Comparison of ENCODE assay signal across 9 cellular contexts in the genomic region with DNA sequence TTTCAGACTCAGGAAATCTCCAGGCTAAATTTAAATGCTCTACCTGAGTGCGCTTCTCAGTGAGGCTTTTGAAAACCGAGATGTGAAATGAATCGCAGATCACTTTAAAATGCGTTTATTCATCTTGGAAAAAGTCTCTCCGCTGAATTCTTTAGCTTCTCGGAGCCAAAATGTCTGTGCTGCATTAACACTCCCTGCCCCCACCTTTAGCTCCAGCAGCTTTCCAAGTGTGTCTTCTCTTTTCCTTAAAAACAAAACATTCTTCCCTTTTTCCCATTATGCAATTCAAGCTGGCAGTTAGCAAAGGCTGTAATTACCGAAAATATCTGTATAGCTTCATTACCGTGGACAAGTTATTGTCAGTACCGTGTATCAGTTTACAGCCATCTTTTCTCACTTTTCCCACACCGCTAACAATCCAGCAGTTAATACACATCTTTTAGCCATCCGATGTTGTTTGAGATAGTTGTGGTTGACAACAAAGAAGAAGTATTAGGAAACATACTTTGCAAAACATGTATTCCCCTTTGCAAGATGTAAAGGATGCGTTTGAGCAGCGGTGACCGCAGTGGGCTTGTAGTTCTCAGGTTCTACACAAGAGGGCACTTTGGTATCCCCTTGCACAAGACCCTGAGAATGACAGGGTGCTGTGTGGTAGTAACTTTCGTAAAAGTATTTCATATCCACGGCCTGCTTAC.
DNase-seq lines count a peak whose midpoint lies in the region; ATAC-seq and TF ChIP-seq lines count a peak whose summit lies in the region.
"Had no signal": no experiment of that assay in that cellular context is flagged by ENCODE, and none has a peak within 500 bp of the region (broad histone marks: within the 10 kb centered on the region; RNA-seq: fewer than 3 reads in every experiment).

No MANE protein-coding gene starts in this region.

- no peak overlapping the region for H3K27ac ChIP-seq in H9 (ENCODE audit: insufficient read length, low read depth, low read length)
- H3K27ac ChIP-seq: SJSA1 had no signal

- peaks cover 26% of the 10 kb centered on the region for H3K27me3 Mint-ChIP-seq in H9 (ENCODE audit: low read depth)

- H2BK20ac ChIP-seq in H9 (ENCODE audit: low read depth, low read length, poor library complexity, severe bottlenecking): no peak overlapping the region

- no peak overlapping the region for H3K4ac ChIP-seq in H9 (ENCODE audit: low read depth, low read length)

- H3K4me3 ChIP-seq in AG04449 (ENCODE audit: low read depth, low read length): peak overlapping the region; percentile 32
- H3K4me3 ChIP-seq: SJSA1 had no signal

- WGBS in H9 (ENCODE audit: extremely low coverage, insufficient read length, low lambda C conversion rate): no CpG with 5 or more reads among the region's 16 CpGs

- no peak overlapping the region for H3K56ac ChIP-seq in H9 (ENCODE audit: insufficient read length, low read depth, low read length)

- no peak overlapping the region for H4K91ac ChIP-seq in H9 (ENCODE audit: insufficient read length, low read depth, low read length)

- no peaks in the 10 kb centered on the region for H3K79me2 ChIP-seq in H9 (ENCODE audit: insufficient read depth, low read length)

- TF ChIP-seq CTCF in AG04449 (IDR thresholded peaks at IDR 0.05; ENCODE audit: insufficient read depth, low read length, missing control alignments): peak; percentile 70
- TF ChIP-seq CTCF in H9 (conservative IDR thresholded peaks at IDR 0.05): peak; percentile 90

- no peak overlapping the region for H2BK15ac ChIP-seq in H9 (ENCODE audit: low read depth, low read length)

- peak overlapping the region; percentile 10 for H3K4me2 ChIP-seq in H9 (ENCODE audit: insufficient read depth, insufficient read length, low read length)

- H3K9me3 ChIP-seq in H9 (ENCODE audit: control insufficient read depth, low read depth, low read length): no peaks in the 10 kb centered on the region
- H3K9me3 ChIP-seq: SJSA1 had no signal

- no peaks in the 10 kb centered on the region for H3K79me1 ChIP-seq in H9 (ENCODE audit: insufficient read depth, low read depth, low read length, poor library complexity, severe bottlenecking)

- no peak for ATAC-seq in HG03571 (IDR thresholded peaks at IDR 0.05; ENCODE audit: unreplicated experiment)

- H3K23ac ChIP-seq in H9 (ENCODE audit: insufficient read length, low read depth, low read length): no peak overlapping the region

- peaks cover 15% of the 10 kb centered on the region in 2 experiments for H3K4me1 Mint-ChIP-seq in H9

- H3K36me3 Mint-ChIP-seq in H9 (ENCODE audit: insufficient read depth in 1 of 3, low read depth in 3 of 3): 0 out of 7 replicates have a peak, but pooled peaks cover 0 to 1% (median 0%) of the 10 kb centered on the region in 3 experiments

- H2BK120ac ChIP-seq in H9 (ENCODE audit: low read depth, low read length, poor library complexity, severe bottlenecking): no peak overlapping the region

- H3K27ac Mint-ChIP-seq in H9: no peak overlapping the region

- no peak overlapping the region for H2AFZ ChIP-seq in H9 (ENCODE audit: low read length)

- no peak overlapping the region for H2BK5ac ChIP-seq in H9 (ENCODE audit: insufficient read length, low read length)

- POLR2A ChIA-PET in AG04449 (lab: Yijun Ruan, JAX): interaction anchor here (1.2 kb wide), 1 partner anchor 11 kb away, joined by 3 read pairs; no protein-coding TSS in a partner anchor

- H3K23me2 ChIP-seq in H9 (ENCODE audit: insufficient read length, low read depth, low read length, poor library complexity, severe bottlenecking): no peaks in the 10 kb centered on the region

- H3K14ac ChIP-seq in H9 (ENCODE audit: insufficient read depth, low read length): no peak overlapping the region

- H2AK5ac ChIP-seq in H9 (ENCODE audit: insufficient read length, low read length): no peak overlapping the region

- no peaks in the 10 kb centered on the region for H3K9me3 Mint-ChIP-seq in H9

- no peak overlapping the region for H4K5ac ChIP-seq in H9 (ENCODE audit: insufficient read length, low read depth, low read length)

- no peak overlapping the region for H3K18ac ChIP-seq in H9 (ENCODE audit: insufficient read length, low read depth, low read length)

- H3K27me3 ChIP-seq in H9 (ENCODE audit: insufficient read depth, low read length): no peaks in the 10 kb centered on the region
- H3K27me3 ChIP-seq: SJSA1 had no signal

- H3K4me1 ChIP-seq in H9 (ENCODE audit: insufficient read depth, low read length): peaks cover 3% of the 10 kb centered on the region; the same call in 1 of the 2 replicates
- H3K4me1 ChIP-seq: SJSA1 had no signal

- H3K9ac ChIP-seq in H9 (ENCODE audit: extremely low read depth, insufficient read length, low read length): no peak overlapping the region

- DNase-seq in AG04449 (ENCODE audit: low read depth, low spot score) (no peak), H9 (peak; percentile 54), amniotic epithelial cell (ENCODE audit: low read depth) (peak; percentile 65), left kidney (ENCODE audit: low read depth, low spot score) (peak; percentile 78), 8988T (no peak), OCI-M1 (lab: John Stamatoyannopoulos, UW) (no peak), COLO829 (ENCODE audit: low spot score) (no peak)

- CTCF ChIA-PET in AG04449 (lab: Yijun Ruan, JAX): interaction anchor here (0.6 to 5.1 kb wide), 21 partner anchors 9 to 321 kb away, joined by 3 to 35 read pairs (median 4); no protein-coding TSS in a partner anchor

- no peak overlapping the region for H2BK12ac ChIP-seq in H9 (ENCODE audit: insufficient read length, low read depth, low read length)

- H4K20me1 ChIP-seq in H9 (ENCODE audit: control insufficient read depth, insufficient read depth, insufficient read length): no peaks in the 10 kb centered on the region

- peak overlapping the region in 1 of 2 experiments; percentile 38; a peak in 1 of 5 replicates for H3K4me3 Mint-ChIP-seq in H9

- H4K8ac ChIP-seq in H9 (replicated peaks; ENCODE audit: insufficient read length, low read depth, low read length): no peak overlapping the region

- no peak overlapping the region for H3T11ph ChIP-seq in H9 (ENCODE audit: low read length)

Comparison
In these comparisons a context has a peak if more than half of its experiments do, and no peak if none do; other contexts are left out.
1. DNase-seq: peak in H9 (single experiment), amniotic epithelial cell (single experiment) and left kidney (single experiment); none in AG04449 (single experiment), 8988T (single experiment), OCI-M1 (single experiment) and COLO829 (single experiment).